ENCODE assay signal across 12 cellular contexts in genomic region chr1:156707027-156707426, GRCh38. TPM values are rescaled to one million over a fixed set of nuclear protein-coding genes. Genes with fewer than 3 reads are reported as not detected.
DNase-seq lines count a peak whose midpoint lies in the region; ATAC-seq and TF ChIP-seq lines count a peak whose summit lies in the region.
"Had no signal": no experiment of that assay in that cellular context is flagged by ENCODE, and none has a peak within 500 bp of the region (broad histone marks: within the 10 kb centered on the region; RNA-seq: fewer than 3 reads in every experiment).

No MANE protein-coding gene starts in this region.

- POLR2A ChIA-PET in PC-3 (lab: Charles Lee; ENCODE audit: unreplicated experiment) = interaction anchor here (0.6 kb wide), 2 partner anchors 18 to 34 kb away, joined by 5 to 7 read pairs; partner anchors contain the start of gene MRPL24

- no peaks in the 10 kb centered on the region for H3K9me2 ChIP-seq in PC-3 (replicated peaks; ENCODE audit: low read length)

- peak overlapping the region; percentile 98 for H3K4me2 ChIP-seq in PC-3 (ENCODE audit: low read length)

- in situ Hi-C loops in gastrocnemius medialis (cut with MboI; ENCODE audit: low sequenced_read_pairs in 4 of 4) = loop anchor here in 1 of 4 donors (25.0 kb wide), 1 partner anchor 155 kb away; the partner anchor contains the start of genes INSRR and NTRK1

- H2AFZ ChIP-seq in PC-3 (ENCODE audit: low read length) = peak overlapping the region; percentile 83; the same call in 1 of the 2 replicates

- intact Hi-C loops in PC-3 (cut with micrococcal nuclease) (no loop called here), gastrocnemius medialis (cut with DNase I; ENCODE audit: low total_unique reads) (no loop called here)

- H3K27me3 ChIP-seq in PC-3 (ENCODE audit: low read length) = no peaks in the 10 kb centered on the region
- H3K27me3 ChIP-seq in gastrocnemius medialis = peaks cover 35 to 38% (median 35%) of the 10 kb centered on the region in 3 donors

- H3F3A ChIP-seq in PC-3 (ENCODE audit: low read length, unreplicated experiment) = no peaks in the 10 kb centered on the region

- TF ChIP-seq CTCF in PC-3 (conservative IDR thresholded peaks at IDR 0.05; ENCODE audit: low read depth, low read length) = no peak
- no peak for TF ChIP-seq CTCF in fibroblast of villous mesenchyme (IDR thresholded peaks at IDR 0.05; ENCODE audit: insufficient read depth, low read depth, low read length)
- no peak for TF ChIP-seq CTCF in gastrocnemius medialis (IDR thresholded peaks at IDR 0.05 in 4 of 5, conservative IDR thresholded peaks at IDR 0.05 in 1 of 5)

- CTCF ChIA-PET in PC-3 (lab: Charles Lee) = interaction anchor here (1.0 to 3.7 kb wide), 4 partner anchors 17 to 29 kb away, joined by 3 to 84 read pairs (median 5); no protein-coding TSS in a partner anchor

- peaks cover 58% of the 10 kb centered on the region for H3K4me1 ChIP-seq in PC-3 (ENCODE audit: insufficient read depth, low read length)
- H3K4me1 ChIP-seq in gastrocnemius medialis = peaks cover 28% of the 10 kb centered on the region in 2 donors

- H4K20me1 ChIP-seq in PC-3 (ENCODE audit: low read length) = no peaks in the 10 kb centered on the region

- H3K79me2 ChIP-seq in PC-3 (ENCODE audit: low read length) = peaks cover 17% of the 10 kb centered on the region

- H3K9me3 ChIP-seq in PC-3 (ENCODE audit: low read length) (no peaks in the 10 kb centered on the region), gastrocnemius medialis (no peaks in the 10 kb centered on the region)

- no peak overlapping the region for H3K27ac ChIP-seq in PC-3 (ENCODE audit: low read length)
- H3K27ac ChIP-seq in gastrocnemius medialis = peak overlapping the region; percentile 60 to 69 (median 65)
- H3K27ac ChIP-seq: HL-60 had no signal

- no peak for ATAC-seq in PC-3
- no peak for ATAC-seq in gastrocnemius medialis

- H3K36me3 ChIP-seq in PC-3 (ENCODE audit: low read depth, low read length) = no peaks in the 10 kb centered on the region
- H3K36me3 ChIP-seq in gastrocnemius medialis = no peaks in the 10 kb centered on the region

- DNase-seq in NCI-H2227 (lab: John Stamatoyannopoulos, UW; ENCODE audit: unreplicated experiment) = peak; percentile 51
- DNase-seq in NCI-H2227 treated with DMSO at 0.1 percent for 48 hours (lab: John Stamatoyannopoulos, UW) = no peak
- DNase-seq in PC-3 = no peak
- no peak for DNase-seq in fibroblast of villous mesenchyme (ENCODE audit: low read depth)
- DNase-seq in gastrocnemius medialis = no peak
- DNase-seq in GM19238 (ENCODE audit: insufficient read length, low spot score) = no peak
- no peak for DNase-seq in SIG-M5 treated with dmso at 0.1 percent for 504 hours (lab: John Stamatoyannopoulos, UW; ENCODE audit: unreplicated experiment)
- no peak for DNase-seq in SW480 (ENCODE audit: low spot score)
- DNase-seq: 8988T, amniotic stem cell, hippocampal formation had no signal

- no peak overlapping the region for H3K9ac ChIP-seq in PC-3 (ENCODE audit: low read length)

- H3K4me3 ChIP-seq in PC-3 (ENCODE audit: low read length) = peak overlapping the region; percentile 71; the same call in 1 of the 2 replicates
- H3K4me3 ChIP-seq in fibroblast of villous mesenchyme (ENCODE audit: low read depth, low read length) = peak overlapping the region; percentile 10
- H3K4me3 ChIP-seq in gastrocnemius medialis = peak overlapping the region in 2 of 4 donors; percentile 55 to 69

- TF ChIP-seq POLR2A in gastrocnemius medialis (IDR thresholded peaks at IDR 0.05) = no peak

- BruUV-seq in PC-3 (replicated peaks; lab: Mats Ljungman, UMichigan) = no TSS peak

RNA-seq across cellular contexts. Expression of gene CRABP2, which starts 1.6 kb away (rescaled TPM):
- 120 and 150 TPM in 2 replicates for total RNA-seq in PC-3 (2014; rRNA removed)
- total RNA-seq in fibroblast of villous mesenchyme = 39.0 and 80.7 TPM in 2 replicates
- 1 to 10 TPM in 1 of 4 donors, under 1 TPM in 1, not detected in 2; 0.98 to 1.3 TPM for total RNA-seq in gastrocnemius medialis

RNA-seq across cellular contexts. Expression of gene METTL25B, which starts 21.2 kb away (rescaled TPM):
- total RNA-seq in PC-3 (2014; rRNA removed) = 10.4 and 14.6 TPM in 2 replicates
- 9.0 and 12.5 TPM in 2 replicates for total RNA-seq in fibroblast of villous mesenchyme
- total RNA-seq in gastrocnemius medialis = 10 to 100 TPM; 12.9 to 28.0 (median 17.6) TPM

RNA-seq across cellular contexts. Expression of gene ISG20L2, which starts 21.5 kb away (rescaled TPM):
- total RNA-seq in PC-3 (2014; rRNA removed) (39.2 and 51.7 TPM in 2 replicates), fibroblast of villous mesenchyme (17.4 and 22.9 TPM in 2 replicates), gastrocnemius medialis (10 to 100 TPM in 3 of 4 donors, 1 to 10 TPM in 1; 9.5 to 16.4 (median 15.1) TPM)

RNA-seq across cellular contexts. Expression of gene NES, which starts 29.8 kb away (rescaled TPM):
- 58.2 and 70.0 TPM in 2 replicates for total RNA-seq in PC-3 (2014; rRNA removed)
- total RNA-seq in fibroblast of villous mesenchyme = 66.4 and 66.9 TPM in 2 replicates
- total RNA-seq in gastrocnemius medialis = 10 to 100 TPM; 13.7 to 60.9 (median 26.4) TPM

RNA-seq across cellular contexts. Expression of gene MRPL24, which starts 33.9 kb away (rescaled TPM):
- 232 and 275 TPM in 2 replicates for total RNA-seq in PC-3 (2014; rRNA removed)
- total RNA-seq in fibroblast of villous mesenchyme = 21.6 and 26.1 TPM in 2 replicates
- total RNA-seq in gastrocnemius medialis = 100 to 1,000 TPM in 3 of 4 donors, 10 to 100 TPM in 1; 54.9 to 121 (median 102) TPM

Comparison
In these comparisons a context has a peak if more than half of its experiments do, and no peak if none do; other contexts are left out.
1. RNA of gene CRABP2, which starts 1.6 kb away (total RNA-seq): 120 to 150 TPM in PC-3 and 39.0 to 80.7 TPM in fibroblast of villous mesenchyme; 0.98 to 1.3 TPM in gastrocnemius medialis; every median in the first group is over 10 times any median in the second.